22 cellular contexts compared by ENCODE assay signal in the genomic region with DNA sequence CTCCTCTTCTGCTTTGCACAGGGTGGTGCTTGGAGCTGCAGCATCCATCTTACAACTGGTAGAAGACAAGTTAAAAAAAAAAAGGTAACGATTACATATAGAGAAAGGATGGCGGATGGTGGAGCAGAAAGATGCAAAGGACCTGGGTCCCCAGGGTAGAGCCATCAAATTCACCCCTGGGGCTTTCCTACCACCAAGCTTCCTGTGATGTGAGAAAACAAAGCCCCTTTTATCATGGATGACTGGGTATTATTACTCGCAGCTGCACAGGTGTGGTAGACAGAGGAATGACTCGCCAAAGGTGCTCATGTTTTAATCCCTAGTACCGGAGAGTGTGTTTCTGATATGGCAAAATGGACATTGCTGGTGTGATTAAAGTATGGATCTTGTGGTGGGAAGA. TPM values are rescaled to one million over a fixed set of nuclear protein-coding genes. Genes with fewer than 3 reads are reported as not detected.
DNase-seq lines count a peak whose midpoint lies in the region; ATAC-seq and TF ChIP-seq lines count a peak whose summit lies in the region.
"Had no signal": no experiment of that assay in that cellular context is flagged by ENCODE, and none has a peak within 500 bp of the region (broad histone marks: within the 10 kb centered on the region; RNA-seq: fewer than 3 reads in every experiment).

No MANE protein-coding gene starts in this region.

- no peak overlapping the region for H3K27ac ChIP-seq in OCI-LY7 (ENCODE audit: low read depth, low read length, poor library complexity, severe bottlenecking)
- no peak overlapping the region for H3K27ac ChIP-seq in foreskin keratinocyte
- H3K27ac ChIP-seq: coronary artery, KMS-11, tibial artery had no signal

- CTCF ChIA-PET in activated CD8-positive, alpha-beta T cell treated with anti-CD3 and anti-CD28 coated beads for 36 hours (lab: Charles Lee) = interaction anchor here (1.4 kb wide), 1 partner anchor 24 kb away, joined by 4 read pairs; no protein-coding TSS in a partner anchor
- CTCF ChIA-PET in activated CD8-positive, alpha-beta T cell treated with anti-CD3 and anti-CD28 coated beads, Interleukin-2, amount 10 ng/mL, durations not matched to agents 7 days and 5 days (lab: Charles Lee) = no interaction called here
- CTCF ChIA-PET in OCI-LY7 (lab: Charles Lee; ENCODE audit: unreplicated experiment) = interaction anchor here (0.5 kb wide), 1 partner anchor 516 kb away, joined by 4 read pairs; no protein-coding TSS in a partner anchor

- DNase-seq in activated CD8-positive, alpha-beta T cell treated with anti-CD3 and anti-CD28 coated beads for 36 hours = no peak
- DNase-seq in activated CD8-positive, alpha-beta T cell treated with anti-CD3 and anti-CD28 coated beads, Interleukin-2, amount 10 ng/mL, durations not matched to agents 7 days and 5 days = no peak
- DNase-seq in OCI-LY7 (ENCODE audit: low spot score) = peak; percentile 39
- no peak for DNase-seq in foreskin keratinocyte
- no peak for DNase-seq in hepatic stellate cell (ENCODE audit: low spot score)
- DNase-seq in amygdala (lab: John Stamatoyannopoulos, UW) = no peak
- DNase-seq: activated naive CD4-positive, alpha-beta T cell treated with anti-CD3 and anti-CD28 coated beads, Interleukin-2, amount 50 U/mL, for 16 hours; HCEC 1CT; mucosa of descending colon; right cardiac atrium; SK-N-SH; stimulated activated naive B cell treated with anti-CD40 and anti-IgM and Interleukin-4, amounts not matched to agents 10 μg/mL and 1 μg/mL and 100 μg/mL, for 72 hours; tibial artery had no signal

- no peak overlapping the region for H3K4me3 ChIP-seq in OCI-LY7 (ENCODE audit: low read depth, low read length, poor library complexity, severe bottlenecking)
- H3K4me3 ChIP-seq: coronary artery, mucosa of descending colon, tibial artery had no signal

- no peaks in the 10 kb centered on the region for H3K9me3 ChIP-seq in OCI-LY7 (ENCODE audit: low read length)
- H3K9me3 ChIP-seq: mucosa of descending colon, SK-N-SH, tibial artery had no signal

- TF ChIP-seq CTCF in activated CD8-positive, alpha-beta T cell treated with anti-CD3 and anti-CD28 coated beads for 36 hours (IDR thresholded peaks at IDR 0.05) = no peak
- TF ChIP-seq CTCF in OCI-LY7 (conservative IDR thresholded peaks at IDR 0.05; ENCODE audit: low read length) (no peak), foreskin keratinocyte (conservative IDR thresholded peaks at IDR 0.05) (no peak)

- no peaks in the 10 kb centered on the region for H3K9me3 Mint-ChIP-seq in activated CD8-positive, alpha-beta T cell treated with anti-CD3 and anti-CD28 coated beads for 36 hours
- H3K9me3 Mint-ChIP-seq in activated CD8-positive, alpha-beta T cell treated with anti-CD3 and anti-CD28 coated beads, Interleukin-2, amount 10 ng/mL, durations not matched to agents 7 days and 5 days (ENCODE audit: insufficient read depth) = no peaks in the 10 kb centered on the region
- H3K9me3 Mint-ChIP-seq: stimulated activated naive B cell treated with anti-CD40 and anti-IgM and Interleukin-4, amounts not matched to agents 10 μg/mL and 1 μg/mL and 100 μg/mL, for 72 hours had no signal

- ATAC-seq in activated CD8-positive, alpha-beta T cell treated with anti-CD3 and anti-CD28 coated beads for 36 hours = peak; percentile 34
- no peak for ATAC-seq in activated CD8-positive, alpha-beta T cell treated with anti-CD3 and anti-CD28 coated beads, Interleukin-2, amount 10 ng/mL, durations not matched to agents 7 days and 5 days
- peak; percentile 45 for ATAC-seq in foreskin keratinocyte
- no peak for ATAC-seq in GM21786 (IDR thresholded peaks at IDR 0.05; ENCODE audit: unreplicated experiment)
- ATAC-seq in HG03520 (IDR thresholded peaks at IDR 0.05; ENCODE audit: unreplicated experiment) = no peak
- ATAC-seq: mucosa of descending colon, right cardiac atrium had no signal

- peak overlapping the region; percentile 28; the same call in 1 of the 2 replicates for H3K4me2 ChIP-seq in OCI-LY7 (ENCODE audit: low read length)
- H3K4me2 ChIP-seq: SK-N-SH had no signal

- H3K79me2 ChIP-seq in OCI-LY7 (ENCODE audit: insufficient read depth, low read depth, low read length) = no peaks in the 10 kb centered on the region

- H3K4me1 Mint-ChIP-seq in activated CD8-positive, alpha-beta T cell treated with anti-CD3 and anti-CD28 coated beads for 36 hours (ENCODE audit: low read depth) = peaks cover 6% of the 10 kb centered on the region
- H3K4me1 Mint-ChIP-seq in activated CD8-positive, alpha-beta T cell treated with anti-CD3 and anti-CD28 coated beads, Interleukin-2, amount 10 ng/mL, durations not matched to agents 7 days and 5 days (ENCODE audit: low read depth) = peaks cover 13% of the 10 kb centered on the region

- H2AFZ ChIP-seq in OCI-LY7 (ENCODE audit: low read length) = no peak overlapping the region

- no peak overlapping the region for H3K4me3 Mint-ChIP-seq in activated CD8-positive, alpha-beta T cell treated with anti-CD3 and anti-CD28 coated beads for 36 hours
- no peak overlapping the region for H3K4me3 Mint-ChIP-seq in activated CD8-positive, alpha-beta T cell treated with anti-CD3 and anti-CD28 coated beads, Interleukin-2, amount 10 ng/mL, durations not matched to agents 7 days and 5 days

- no peak overlapping the region for H3K27ac Mint-ChIP-seq in activated CD8-positive, alpha-beta T cell treated with anti-CD3 and anti-CD28 coated beads for 36 hours
- H3K27ac Mint-ChIP-seq in activated CD8-positive, alpha-beta T cell treated with anti-CD3 and anti-CD28 coated beads, Interleukin-2, amount 10 ng/mL, durations not matched to agents 7 days and 5 days = no peak overlapping the region
- H3K27ac Mint-ChIP-seq: CD14-positive monocyte; stimulated activated naive B cell treated with anti-CD40 and anti-IgM and Interleukin-4, amounts not matched to agents 10 μg/mL and 1 μg/mL and 100 μg/mL, for 72 hours had no signal

- no peaks in the 10 kb centered on the region for H4K20me1 ChIP-seq in OCI-LY7 (ENCODE audit: insufficient read depth, low read length)

- peaks cover 12% of the 10 kb centered on the region for H3K4me1 ChIP-seq in OCI-LY7 (ENCODE audit: insufficient read depth, low read length, poor library complexity, severe bottlenecking)
- no peaks in the 10 kb centered on the region for H3K4me1 ChIP-seq in foreskin keratinocyte

- POLR2A ChIA-PET in activated CD8-positive, alpha-beta T cell treated with anti-CD3 and anti-CD28 coated beads for 36 hours (lab: Charles Lee) = interaction anchor here (0.8 kb wide), 1 partner anchor 12 kb away, joined by 3 read pairs; no protein-coding TSS in a partner anchor
- POLR2A ChIA-PET in activated CD8-positive, alpha-beta T cell treated with anti-CD3 and anti-CD28 coated beads, Interleukin-2, amount 10 ng/mL, durations not matched to agents 7 days and 5 days (lab: Charles Lee) = no interaction called here
- POLR2A ChIA-PET in OCI-LY7 (lab: Charles Lee) = no interaction called here

- H3K27me3 Mint-ChIP-seq in activated CD8-positive, alpha-beta T cell treated with anti-CD3 and anti-CD28 coated beads for 36 hours = peaks cover 47% of the 10 kb centered on the region
- H3K27me3 Mint-ChIP-seq in activated CD8-positive, alpha-beta T cell treated with anti-CD3 and anti-CD28 coated beads, Interleukin-2, amount 10 ng/mL, durations not matched to agents 7 days and 5 days (ENCODE audit: low read depth) = peaks cover 64% of the 10 kb centered on the region

- H3K36me3 ChIP-seq in OCI-LY7 (ENCODE audit: insufficient read depth, low read length) = no peaks in the 10 kb centered on the region
- H3K36me3 ChIP-seq: tibial artery had no signal

- BruUV-seq in OCI-LY7 (replicated peaks; lab: Mats Ljungman, UMichigan) = no TSS peak

- H3K9me2 ChIP-seq in OCI-LY7 (ENCODE audit: insufficient read depth, low read length) = no peaks in the 10 kb centered on the region
- H3K9me2 ChIP-seq: SK-N-SH had no signal

- H3K27me3 ChIP-seq in foreskin keratinocyte = peaks cover 72% of the 10 kb centered on the region

- intact Hi-C loops in activated CD8-positive, alpha-beta T cell treated with anti-CD3 and anti-CD28 coated beads for 36 hours (cut with micrococcal nuclease) = no loop called here
- intact Hi-C loops in OCI-LY7 (cut with micrococcal nuclease; ENCODE audit: unreplicated experiment) = no loop called here

- no peaks in the 10 kb centered on the region for H3K36me3 Mint-ChIP-seq in activated CD8-positive, alpha-beta T cell treated with anti-CD3 and anti-CD28 coated beads for 36 hours (ENCODE audit: low read depth)
- no peaks in the 10 kb centered on the region for H3K36me3 Mint-ChIP-seq in activated CD8-positive, alpha-beta T cell treated with anti-CD3 and anti-CD28 coated beads, Interleukin-2, amount 10 ng/mL, durations not matched to agents 7 days and 5 days (ENCODE audit: low read depth)
- H3K36me3 Mint-ChIP-seq: stimulated activated naive B cell treated with anti-CD40 and anti-IgM and Interleukin-4, amounts not matched to agents 10 μg/mL and 1 μg/mL and 100 μg/mL, for 72 hours had no signal

RNA-seq across cellular contexts. Expression of a gene that starts 1.3 kb away (rescaled TPM):
- total RNA-seq in activated CD8-positive, alpha-beta T cell treated with anti-CD3 and anti-CD28 coated beads for 36 hours = under 1 TPM; 0.14 to 0.56 TPM
- not detected for total RNA-seq in activated CD8-positive, alpha-beta T cell treated with anti-CD3 and anti-CD28 coated beads, Interleukin-2, amount 10 ng/mL, durations not matched to agents 7 days and 5 days
- 1.4 and 2.7 TPM in 2 replicates for total RNA-seq in OCI-LY7 (2014; rRNA removed; shearing (Covaris generic))
- total RNA-seq in OCI-LY7 (2022) = 0.81 TPM in 1 of 2 replicates, not detected in the other
- 0.51 and 0.85 TPM in 2 replicates for total RNA-seq in foreskin keratinocyte
- 0.19 and 0.49 TPM in 2 replicates for polyA plus RNA-seq in foreskin keratinocyte
- total RNA-seq: A673, endothelial cell of umbilical vein, fibroblast of villous mesenchyme, osteocyte, right cardiac atrium had no signal
- polyA plus RNA-seq: endothelial cell of umbilical vein, SK-N-SH had no signal

RNA-seq across cellular contexts. Expression of a gene that starts 53.2 kb away (rescaled TPM):
- total RNA-seq in activated CD8-positive, alpha-beta T cell treated with anti-CD3 and anti-CD28 coated beads for 36 hours = 100 to 1,000 TPM; 102 to 111 TPM
- 100 to 1,000 TPM; 138 to 140 TPM for total RNA-seq in activated CD8-positive, alpha-beta T cell treated with anti-CD3 and anti-CD28 coated beads, Interleukin-2, amount 10 ng/mL, durations not matched to agents 7 days and 5 days
- total RNA-seq in OCI-LY7 (2014; rRNA removed; shearing (Covaris generic)) = 107 and 125 TPM in 2 replicates
- 180 and 195 TPM in 2 replicates for total RNA-seq in OCI-LY7 (2022)
- 45.3 and 55.9 TPM in 2 replicates for total RNA-seq in foreskin keratinocyte
- 13.8 and 21.0 TPM in 2 replicates for polyA plus RNA-seq in foreskin keratinocyte

Comparison
In these comparisons a context has a peak if more than half of its experiments do, and no peak if none do; other contexts are left out.
1. ATAC-seq: peak in activated CD8-positive, alpha-beta T cell treated with anti-CD3 and anti-CD28 coated beads for 36 hours (single experiment) and foreskin keratinocyte (single experiment); none in activated CD8-positive, alpha-beta T cell treated with anti-CD3 and anti-CD28 coated beads, Interleukin-2, amount 10 ng/mL, durations not matched to agents 7 days and 5 days (single experiment), GM21786 (single experiment) and HG03520 (single experiment).